ENCODE assay signal across 8 cellular contexts in genomic region chr9:98795295-98795955, GRCh38. TPM values are rescaled to one million over a fixed set of nuclear protein-coding genes. Genes with fewer than 3 reads are reported as not detected.
DNase-seq lines count a peak whose midpoint lies in the region; ATAC-seq and TF ChIP-seq lines count a peak whose summit lies in the region.

No MANE protein-coding gene starts in this region.

- in situ Hi-C loops in GM13976 (cut with MboI; ENCODE audit: low sequenced_read_pairs, unreplicated experiment), result no loop called here

- ATAC-seq in GM18909 (IDR thresholded peaks at IDR 0.05; ENCODE audit: poor library complexity, unreplicated experiment), result no peak
- ATAC-seq in GM19395 (IDR thresholded peaks at IDR 0.05; ENCODE audit: unreplicated experiment), result no peak

- peaks cover 10% of the 10 kb centered on the region for H3K9me3 ChIP-seq in left ventricle myocardium inferior (replicated peaks)
- H3K9me3 ChIP-seq in breast epithelium, result peaks cover 0 to 10% of the 10 kb centered on the region in 2 donors
- peaks cover 6% of the 10 kb centered on the region for H3K9me3 ChIP-seq in mononuclear cell (ENCODE audit: low read depth, low read length)
- H3K9me3 ChIP-seq in uterus, result no peaks in the 10 kb centered on the region

- H3K4me1 ChIP-seq in left ventricle myocardium inferior (peaks cover 34% of the 10 kb centered on the region), breast epithelium (no peaks in the 10 kb centered on the region), mononuclear cell (ENCODE audit: insufficient read depth, low read length) (peaks cover 16% of the 10 kb centered on the region), uterus (peaks cover 0 to 8% of the 10 kb centered on the region in 2 donors)

- no peak for DNase-seq in left ventricle myocardium inferior
- DNase-seq in cardiac septum (ENCODE audit: low spot score), result no peak
- DNase-seq in breast epithelium (ENCODE audit: low spot score in 2 of 2), result peak in 1 of 2 donors; percentile 13
- DNase-seq in uterus, result no peak
- DNase-seq in GM13976 (ENCODE audit: low spot score), result no peak

- intact Hi-C loops in left ventricle myocardium inferior (cut with micrococcal nuclease), result no loop called here
- intact Hi-C loops in cardiac septum (cut with DNase I), result no loop called here
- intact Hi-C loops in breast epithelium (cut with DNase I; ENCODE audit: low total_unique reads), result no loop called here
- intact Hi-C loops in uterus (cut with DNase I; ENCODE audit: low total_unique reads), result no loop called here

- no peak for TF ChIP-seq CTCF in left ventricle myocardium inferior (IDR thresholded peaks at IDR 0.05; ENCODE audit: borderline replicate concordance)
- no peak for TF ChIP-seq CTCF in breast epithelium (IDR thresholded peaks at IDR 0.05)
- no peak for TF ChIP-seq CTCF in uterus (IDR thresholded peaks at IDR 0.05)
- TF ChIP-seq CTCF in GM13976 (IDR thresholded peaks at IDR 0.05; ENCODE audit: borderline replicate concordance, control extremely low read depth, extremely low read depth, insufficient read depth, missing control alignments), result no peak

- peak overlapping the region; percentile 78 for H3K4me3 ChIP-seq in left ventricle myocardium inferior
- peak overlapping the region; percentile 60 to 71 (median 68) for H3K4me3 ChIP-seq in breast epithelium
- H3K4me3 ChIP-seq in mononuclear cell (ENCODE audit: low read length), result peak overlapping the region; percentile 41
- H3K4me3 ChIP-seq in uterus, result peak overlapping the region; percentile 38 to 87

- TF ChIP-seq POLR2A in breast epithelium (IDR thresholded peaks at IDR 0.05) (no peak), uterus (IDR thresholded peaks at IDR 0.05) (no peak)

- no peaks in the 10 kb centered on the region for H3K36me3 ChIP-seq in left ventricle myocardium inferior
- no peaks in the 10 kb centered on the region for H3K36me3 ChIP-seq in breast epithelium
- H3K36me3 ChIP-seq in uterus, result no peaks in the 10 kb centered on the region

- H3K27ac ChIP-seq in left ventricle myocardium inferior (replicated peaks) (no peak overlapping the region), breast epithelium (no peak overlapping the region), uterus (peak overlapping the region; percentile 55 to 63)

- H3K27me3 ChIP-seq in left ventricle myocardium inferior (ENCODE audit: low read depth) (no peaks in the 10 kb centered on the region), breast epithelium (peaks cover 0 to 10% of the 10 kb centered on the region in 2 donors), mononuclear cell (ENCODE audit: insufficient read depth, low read length) (peaks cover 11% of the 10 kb centered on the region), uterus (no peaks in the 10 kb centered on the region)

RNA-seq across cellular contexts. Expression of gene ANKS6, which starts 0.9 kb away (rescaled TPM):
- 4.8 TPM for total RNA-seq in left ventricle myocardium inferior
- 7.6 TPM for total RNA-seq in cardiac septum
- 10 to 100 TPM in 2 of 3 donors, 1 to 10 TPM in 1; 5.6 to 23.3 (median 17.3) TPM for total RNA-seq in breast epithelium
- total RNA-seq in mononuclear cell, result 5.9 TPM
- total RNA-seq in uterus, result 10 to 100 TPM in 3 of 4 donors, 1 to 10 TPM in 1; 2.6 to 26.9 (median 13.7) TPM

RNA-seq across cellular contexts. Expression of gene GALNT12, which starts 12.0 kb away (rescaled TPM):
- total RNA-seq in left ventricle myocardium inferior, result 0.55 TPM
- 0.38 TPM for total RNA-seq in cardiac septum
- total RNA-seq in breast epithelium, result 1 to 10 TPM; 2.6 to 6.6 (median 3.9) TPM
- 4.5 TPM for total RNA-seq in mononuclear cell
- total RNA-seq in uterus, result 1 to 10 TPM in 2 of 4 donors, under 1 TPM in 1, not detected in 1; 0.29 to 9.3 (median 2.5) TPM

Comparison
In these comparisons a context has a peak if more than half of its experiments do, and no peak if none do; other contexts are left out.
1. H3K27ac ChIP-seq: peak in uterus (2 of 2); none in left ventricle myocardium inferior (single experiment) and breast epithelium (0 of 2).
2. Peak in every context shown above with its lines, with median percentiles within 50 percentile points of each other: H3K4me3 ChIP-seq.